Comparison of ENCODE assay signal across 1 cellular context in genomic region chr12:19482551-19483109, GRCh38.
TF ChIP-seq lines count a peak whose summit lies in the region.

No MANE protein-coding gene starts in this region.

TF ChIP-seq in GM12878, 131 proteins besides CTCF, POLR2A, EP300 and RAD21 (continued from another document and continues in another):
- 0 out of 2 replicates have a peak, but pooled peaks have one; percentile 50 for TF ChIP-seq GATAD2B (conservative IDR thresholded peaks at IDR 0.05; ENCODE audit: low read depth)
- TF ChIP-seq, protein P1, sequence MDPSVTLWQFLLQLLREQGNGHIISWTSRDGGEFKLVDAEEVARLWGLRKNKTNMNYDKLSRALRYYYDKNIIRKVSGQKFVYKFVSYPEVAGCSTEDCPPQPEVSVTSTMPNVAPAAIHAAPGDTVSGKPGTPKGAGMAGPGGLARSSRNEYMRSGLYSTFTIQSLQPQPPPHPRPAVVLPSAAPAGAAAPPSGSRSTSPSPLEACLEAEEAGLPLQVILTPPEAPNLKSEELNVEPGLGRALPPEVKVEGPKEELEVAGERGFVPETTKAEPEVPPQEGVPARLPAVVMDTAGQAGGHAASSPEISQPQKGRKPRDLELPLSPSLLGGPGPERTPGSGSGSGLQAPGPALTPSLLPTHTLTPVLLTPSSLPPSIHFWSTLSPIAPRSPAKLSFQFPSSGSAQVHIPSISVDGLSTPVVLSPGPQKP (IDR thresholded peaks at IDR 0.05; ENCODE audit: low read depth, low read length), result no peak
- TF ChIP-seq SIN3A (IDR thresholded peaks at IDR 0.05; ENCODE audit: low read depth, low read length), result no peak
- TF ChIP-seq CHD1 (IDR thresholded peaks at IDR 0.05; ENCODE audit: low read depth, low read length), result no peak
- no peak for TF ChIP-seq KDM1A (IDR thresholded peaks at IDR 0.05; ENCODE audit: borderline replicate concordance)
- no peak for TF ChIP-seq FOXM1 (IDR thresholded peaks at IDR 0.05; ENCODE audit: low read depth, low read length)
- no peak for TF ChIP-seq E2F4 (IDR thresholded peaks at IDR 0.05; ENCODE audit: low read depth, low read length)
- TF ChIP-seq, protein P2, sequence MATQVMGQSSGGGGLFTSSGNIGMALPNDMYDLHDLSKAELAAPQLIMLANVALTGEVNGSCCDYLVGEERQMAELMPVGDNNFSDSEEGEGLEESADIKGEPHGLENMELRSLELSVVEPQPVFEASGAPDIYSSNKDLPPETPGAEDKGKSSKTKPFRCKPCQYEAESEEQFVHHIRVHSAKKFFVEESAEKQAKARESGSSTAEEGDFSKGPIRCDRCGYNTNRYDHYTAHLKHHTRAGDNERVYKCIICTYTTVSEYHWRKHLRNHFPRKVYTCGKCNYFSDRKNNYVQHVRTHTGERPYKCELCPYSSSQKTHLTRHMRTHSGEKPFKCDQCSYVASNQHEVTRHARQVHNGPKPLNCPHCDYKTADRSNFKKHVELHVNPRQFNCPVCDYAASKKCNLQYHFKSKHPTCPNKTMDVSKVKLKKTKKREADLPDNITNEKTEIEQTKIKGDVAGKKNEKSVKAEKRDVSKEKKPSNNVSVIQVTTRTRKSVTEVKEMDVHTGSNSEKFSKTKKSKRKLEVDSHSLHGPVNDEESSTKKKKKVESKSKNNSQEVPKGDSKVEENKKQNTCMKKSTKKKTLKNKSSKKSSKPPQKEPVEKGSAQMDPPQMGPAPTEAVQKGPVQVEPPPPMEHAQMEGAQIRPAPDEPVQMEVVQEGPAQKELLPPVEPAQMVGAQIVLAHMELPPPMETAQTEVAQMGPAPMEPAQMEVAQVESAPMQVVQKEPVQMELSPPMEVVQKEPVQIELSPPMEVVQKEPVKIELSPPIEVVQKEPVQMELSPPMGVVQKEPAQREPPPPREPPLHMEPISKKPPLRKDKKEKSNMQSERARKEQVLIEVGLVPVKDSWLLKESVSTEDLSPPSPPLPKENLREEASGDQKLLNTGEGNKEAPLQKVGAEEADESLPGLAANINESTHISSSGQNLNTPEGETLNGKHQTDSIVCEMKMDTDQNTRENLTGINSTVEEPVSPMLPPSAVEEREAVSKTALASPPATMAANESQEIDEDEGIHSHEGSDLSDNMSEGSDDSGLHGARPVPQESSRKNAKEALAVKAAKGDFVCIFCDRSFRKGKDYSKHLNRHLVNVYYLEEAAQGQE (IDR thresholded peaks at IDR 0.05; ENCODE audit: low read depth, low read length), result no peak
- TF ChIP-seq, protein P3, sequence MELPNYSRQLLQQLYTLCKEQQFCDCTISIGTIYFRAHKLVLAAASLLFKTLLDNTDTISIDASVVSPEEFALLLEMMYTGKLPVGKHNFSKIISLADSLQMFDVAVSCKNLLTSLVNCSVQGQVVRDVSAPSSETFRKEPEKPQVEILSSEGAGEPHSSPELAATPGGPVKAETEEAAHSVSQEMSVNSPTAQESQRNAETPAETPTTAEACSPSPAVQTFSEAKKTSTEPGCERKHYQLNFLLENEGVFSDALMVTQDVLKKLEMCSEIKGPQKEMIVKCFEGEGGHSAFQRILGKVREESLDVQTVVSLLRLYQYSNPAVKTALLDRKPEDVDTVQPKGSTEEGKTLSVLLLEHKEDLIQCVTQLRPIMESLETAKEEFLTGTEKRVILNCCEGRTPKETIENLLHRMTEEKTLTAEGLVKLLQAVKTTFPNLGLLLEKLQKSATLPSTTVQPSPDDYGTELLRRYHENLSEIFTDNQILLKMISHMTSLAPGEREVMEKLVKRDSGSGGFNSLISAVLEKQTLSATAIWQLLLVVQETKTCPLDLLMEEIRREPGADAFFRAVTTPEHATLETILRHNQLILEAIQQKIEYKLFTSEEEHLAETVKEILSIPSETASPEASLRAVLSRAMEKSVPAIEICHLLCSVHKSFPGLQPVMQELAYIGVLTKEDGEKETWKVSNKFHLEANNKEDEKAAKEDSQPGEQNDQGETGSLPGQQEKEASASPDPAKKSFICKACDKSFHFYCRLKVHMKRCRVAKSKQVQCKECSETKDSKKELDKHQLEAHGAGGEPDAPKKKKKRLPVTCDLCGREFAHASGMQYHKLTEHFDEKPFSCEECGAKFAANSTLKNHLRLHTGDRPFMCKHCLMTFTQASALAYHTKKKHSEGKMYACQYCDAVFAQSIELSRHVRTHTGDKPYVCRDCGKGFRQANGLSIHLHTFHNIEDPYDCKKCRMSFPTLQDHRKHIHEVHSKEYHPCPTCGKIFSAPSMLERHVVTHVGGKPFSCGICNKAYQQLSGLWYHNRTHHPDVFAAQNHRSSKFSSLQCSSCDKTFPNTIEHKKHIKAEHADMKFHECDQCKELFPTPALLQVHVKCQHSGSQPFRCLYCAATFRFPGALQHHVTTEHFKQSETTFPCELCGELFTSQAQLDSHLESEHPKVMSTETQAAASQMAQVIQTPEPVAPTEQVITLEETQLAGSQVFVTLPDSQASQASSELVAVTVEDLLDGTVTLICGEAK (IDR thresholded peaks at IDR 0.05; ENCODE audit: borderline replicate concordance), result no peak
- 0 out of 2 replicates have a peak, but pooled peaks have one; percentile 45 for TF ChIP-seq SPI1 (IDR thresholded peaks at IDR 0.05; ENCODE audit: borderline replicate concordance, insufficient read depth, low read depth, low read length)
- no peak for TF ChIP-seq ZNF274 (IDR thresholded peaks at IDR 0.05; ENCODE audit: insufficient read depth, insufficient read length)
- TF ChIP-seq ESRRA (IDR thresholded peaks at IDR 0.05; ENCODE audit: low read length), result no peak
- TF ChIP-seq SRF (IDR thresholded peaks at IDR 0.05; ENCODE audit: low read depth in 2 of 2, low read length in 2 of 2), result no peak
- no peak for TF ChIP-seq HSF1 (IDR thresholded peaks at IDR 0.05; ENCODE audit: low read depth, low read length)
- TF ChIP-seq NKRF (conservative IDR thresholded peaks at IDR 0.05), result no peak
- TF ChIP-seq STAT3 (IDR thresholded peaks at IDR 0.05; ENCODE audit: low read depth, low read length), result no peak
- TF ChIP-seq MEF2B (IDR thresholded peaks at IDR 0.05; ENCODE audit: partially characterized antibody, poor library complexity, severe bottlenecking), result peak; percentile 76
- no peak for TF ChIP-seq HDAC2 (IDR thresholded peaks at IDR 0.05)
- TF ChIP-seq SMAD5 (IDR thresholded peaks at IDR 0.05; ENCODE audit: low read depth), result no peak
- TF ChIP-seq EZH2 (IDR thresholded peaks at IDR 0.05; ENCODE audit: borderline replicate concordance, control insufficient read depth, low read depth, low read length), result no peak
- peak; percentile 48; the same call in 1 of the 2 replicates for TF ChIP-seq ATF2 (IDR thresholded peaks at IDR 0.05; ENCODE audit: low read length)
- TF ChIP-seq, protein P4, sequence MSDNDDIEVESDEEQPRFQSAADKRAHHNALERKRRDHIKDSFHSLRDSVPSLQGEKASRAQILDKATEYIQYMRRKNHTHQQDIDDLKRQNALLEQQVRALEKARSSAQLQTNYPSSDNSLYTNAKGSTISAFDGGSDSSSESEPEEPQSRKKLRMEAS (IDR thresholded peaks at IDR 0.05; ENCODE audit: low read depth, low read length), result no peak
- no peak for TF ChIP-seq BHLHE40 (IDR thresholded peaks at IDR 0.05; ENCODE audit: borderline replicate concordance in 1 of 2, low read depth in 2 of 2, low read length in 1 of 2)
- no peak for TF ChIP-seq MTA2 (IDR thresholded peaks at IDR 0.05; ENCODE audit: low read depth)
- TF ChIP-seq, protein P5, sequence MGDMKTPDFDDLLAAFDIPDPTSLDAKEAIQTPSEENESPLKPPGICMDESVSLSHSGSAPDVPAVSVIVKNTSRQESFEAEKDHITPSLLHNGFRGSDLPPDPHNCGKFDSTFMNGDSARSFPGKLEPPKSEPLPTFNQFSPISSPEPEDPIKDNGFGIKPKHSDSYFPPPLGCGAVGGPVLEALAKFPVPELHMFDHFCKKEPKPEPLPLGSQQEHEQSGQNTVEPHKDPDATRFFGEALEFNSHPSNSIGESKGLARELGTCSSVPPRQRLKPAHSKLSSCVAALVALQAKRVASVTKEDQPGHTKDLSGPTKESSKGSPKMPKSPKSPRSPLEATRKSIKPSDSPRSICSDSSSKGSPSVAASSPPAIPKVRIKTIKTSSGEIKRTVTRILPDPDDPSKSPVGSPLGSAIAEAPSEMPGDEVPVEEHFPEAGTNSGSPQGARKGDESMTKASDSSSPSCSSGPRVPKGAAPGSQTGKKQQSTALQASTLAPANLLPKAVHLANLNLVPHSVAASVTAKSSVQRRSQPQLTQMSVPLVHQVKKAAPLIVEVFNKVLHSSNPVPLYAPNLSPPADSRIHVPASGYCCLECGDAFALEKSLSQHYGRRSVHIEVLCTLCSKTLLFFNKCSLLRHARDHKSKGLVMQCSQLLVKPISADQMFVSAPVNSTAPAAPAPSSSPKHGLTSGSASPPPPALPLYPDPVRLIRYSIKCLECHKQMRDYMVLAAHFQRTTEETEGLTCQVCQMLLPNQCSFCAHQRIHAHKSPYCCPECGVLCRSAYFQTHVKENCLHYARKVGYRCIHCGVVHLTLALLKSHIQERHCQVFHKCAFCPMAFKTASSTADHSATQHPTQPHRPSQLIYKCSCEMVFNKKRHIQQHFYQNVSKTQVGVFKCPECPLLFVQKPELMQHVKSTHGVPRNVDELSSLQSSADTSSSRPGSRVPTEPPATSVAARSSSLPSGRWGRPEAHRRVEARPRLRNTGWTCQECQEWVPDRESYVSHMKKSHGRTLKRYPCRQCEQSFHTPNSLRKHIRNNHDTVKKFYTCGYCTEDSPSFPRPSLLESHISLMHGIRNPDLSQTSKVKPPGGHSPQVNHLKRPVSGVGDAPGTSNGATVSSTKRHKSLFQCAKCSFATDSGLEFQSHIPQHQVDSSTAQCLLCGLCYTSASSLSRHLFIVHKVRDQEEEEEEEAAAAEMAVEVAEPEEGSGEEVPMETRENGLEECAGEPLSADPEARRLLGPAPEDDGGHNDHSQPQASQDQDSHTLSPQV (IDR thresholded peaks at IDR 0.05), result no peak
- no peak for TF ChIP-seq RAD51 (IDR thresholded peaks at IDR 0.05)
- no peak for TF ChIP-seq TCF3 (IDR thresholded peaks at IDR 0.05; ENCODE audit: borderline replicate concordance, insufficient read depth, low read depth, low read length)
- TF ChIP-seq USF1 (IDR thresholded peaks at IDR 0.05; ENCODE audit: borderline replicate concordance, extremely low read length, insufficient read depth, low read depth, low read length), result no peak
- TF ChIP-seq TARDBP (IDR thresholded peaks at IDR 0.05; ENCODE audit: borderline replicate concordance), result no peak
- no peak for TF ChIP-seq NR2C1 (IDR thresholded peaks at IDR 0.05)
- TF ChIP-seq ZBED1 (IDR thresholded peaks at IDR 0.05; ENCODE audit: borderline replicate concordance), result no peak
- no peak for TF ChIP-seq NRF1 (conservative IDR thresholded peaks at IDR 0.05; ENCODE audit: low read depth, low read length)
- TF ChIP-seq IKZF2 (IDR thresholded peaks at IDR 0.05), result peak in 1 of 2 experiments; percentile 61
